In genomic region chr16:20740901-20741491, GRCh38 we compare ENCODE assay signal across 8 cellular contexts. TPM values are rescaled to one million over a fixed set of nuclear protein-coding genes. Genes with fewer than 3 reads are reported as not detected.
A peak's percentile ranks its signal among the peaks of the same experiment; 100 is the strongest.
DNase-seq lines count a peak whose midpoint lies in the region; ATAC-seq and TF ChIP-seq lines count a peak whose summit lies in the region.

No MANE protein-coding gene starts in this region.

- H3K9me2 ChIP-seq in Loucy (replicated peaks; ENCODE audit: low read depth, low read length), result no peaks in the 10 kb centered on the region

- DNase-seq in H9, result peak; percentile 86
- DNase-seq in SK-MEL-5 (ENCODE audit: low read depth, low spot score), result peak; percentile 74
- DNase-seq in activated naive CD4-positive, alpha-beta T cell treated with Interleukin-2 at 50 U/mL for 16 hours, result peak; percentile 92
- DNase-seq in substantia nigra (lab: John Stamatoyannopoulos, UW), result peak in 45 of 49 donors; percentile 39 to 91 (median 82)

- no peak overlapping the region for H3K56ac ChIP-seq in H9 (ENCODE audit: insufficient read length, low read depth, low read length)

- H2BK5ac ChIP-seq in H9 (ENCODE audit: insufficient read length, low read length), result no peak overlapping the region

- peaks cover 6 to 10% of the 10 kb centered on the region in 2 experiments; a peak in 4 of 5 replicates for H3K9me3 Mint-ChIP-seq in H9

- no peak overlapping the region for H2BK15ac ChIP-seq in H9 (ENCODE audit: low read depth, low read length)

- H3K23ac ChIP-seq in H9 (ENCODE audit: insufficient read length, low read depth, low read length), result no peak overlapping the region

- no peaks in the 10 kb centered on the region for H3K79me1 ChIP-seq in H9 (ENCODE audit: insufficient read depth, low read depth, low read length, poor library complexity, severe bottlenecking)

- peaks cover 13 to 27% (median 22%) of the 10 kb centered on the region in 3 experiments; a peak in 6 of 7 replicates for H3K36me3 Mint-ChIP-seq in H9 (ENCODE audit: insufficient read depth in 1 of 3, low read depth in 3 of 3)

- peaks cover 5% of the 10 kb centered on the region for H3K23me2 ChIP-seq in H9 (ENCODE audit: insufficient read length, low read depth, low read length, poor library complexity, severe bottlenecking)

- no peak overlapping the region for H3T11ph ChIP-seq in H9 (ENCODE audit: low read length)

- peak in 1 of 2 donors; percentile 2 for TF ChIP-seq POLR2A in gastroesophageal sphincter (IDR thresholded peaks at IDR 0.05)

- H4K91ac ChIP-seq in H9 (ENCODE audit: insufficient read length, low read depth, low read length), result no peak overlapping the region

- H3K4me3 ChIP-seq in Loucy (ENCODE audit: low read length, poor library complexity, severe bottlenecking) (peak overlapping the region; percentile 98), gastroesophageal sphincter (peak overlapping the region; percentile 55 to 85), neutrophil (ENCODE audit: low read depth in 1 of 2, low read length in 1 of 2) (peak overlapping the region; percentile 99)

- H3K27me3 Mint-ChIP-seq in H9 (ENCODE audit: low read depth), result no peaks in the 10 kb centered on the region; the same call in 1 of the 2 replicates

- TF ChIP-seq CTCF in H9 (conservative IDR thresholded peaks at IDR 0.05) (no peak), Loucy (conservative IDR thresholded peaks at IDR 0.05; ENCODE audit: low read length) (no peak), gastroesophageal sphincter (IDR thresholded peaks at IDR 0.05) (no peak), neutrophil (IDR thresholded peaks at IDR 0.05) (no peak)

- no CpG with 5 or more reads among the region's 34 CpGs for WGBS in H9 (ENCODE audit: extremely low coverage, insufficient read length, low lambda C conversion rate)
- 0 to 2% methylated on average over 9 to 20 of the region's 34 CpGs for WGBS in gastroesophageal sphincter (ENCODE audit: low coverage in 1 of 2), 2 donors

- ATAC-seq in gastroesophageal sphincter, result peak; percentile 92

- H3K27ac Mint-ChIP-seq in H9, result peak overlapping the region; percentile 59 to 98 (median 68); a peak in 5 of 7 replicates

- no peaks in the 10 kb centered on the region for H3F3A ChIP-seq in Loucy (ENCODE audit: low read depth)

- H3K4me2 ChIP-seq in H9 (ENCODE audit: insufficient read depth, insufficient read length, low read length) (peak overlapping the region; percentile 65), Loucy (ENCODE audit: low read depth, low read length, poor library complexity, severe bottlenecking) (peak overlapping the region; percentile 90)

- H3K27me3 ChIP-seq in H9 (ENCODE audit: insufficient read depth, low read length), result no peaks in the 10 kb centered on the region
- no peaks in the 10 kb centered on the region for H3K27me3 ChIP-seq in Loucy (ENCODE audit: insufficient read depth, low read length, poor library complexity, severe bottlenecking)
- no peaks in the 10 kb centered on the region for H3K27me3 ChIP-seq in gastroesophageal sphincter
- no peaks in the 10 kb centered on the region for H3K27me3 ChIP-seq in neutrophil

- no peak overlapping the region for H2BK20ac ChIP-seq in H9 (ENCODE audit: low read depth, low read length, poor library complexity, severe bottlenecking)

- H4K20me1 ChIP-seq in H9 (ENCODE audit: control insufficient read depth, insufficient read depth, insufficient read length), result no peaks in the 10 kb centered on the region
- peaks cover 38% of the 10 kb centered on the region for H4K20me1 ChIP-seq in Loucy (ENCODE audit: insufficient read depth, low read length, poor library complexity, severe bottlenecking)

- no peak overlapping the region for H2AK5ac ChIP-seq in H9 (ENCODE audit: insufficient read length, low read length)

- H3K9ac ChIP-seq in ES-I3 (ENCODE audit: low read depth, low read length), result peak overlapping the region; percentile 100
- peak overlapping the region; percentile 80 for H3K9ac ChIP-seq in H9 (ENCODE audit: extremely low read depth, insufficient read length, low read length)
- peak overlapping the region; percentile 87 for H3K9ac ChIP-seq in Loucy (ENCODE audit: low read depth, low read length, poor library complexity, severe bottlenecking)

- H3K27ac ChIP-seq in H9 (ENCODE audit: insufficient read length, low read depth, low read length) (no peak overlapping the region), gastroesophageal sphincter (peak overlapping the region; percentile 74 to 98 (median 95)), neutrophil (peak overlapping the region; percentile 94), substantia nigra (ENCODE audit: low read depth, low read length, poor library complexity, severe bottlenecking) (peak overlapping the region; percentile 10)

- H2AFZ ChIP-seq in H9 (ENCODE audit: low read length) (no peak overlapping the region), Loucy (ENCODE audit: low read length) (peak overlapping the region; percentile 24; the same call in 1 of the 2 replicates)

- H3K79me2 ChIP-seq in H9 (ENCODE audit: insufficient read depth, low read length) (peaks cover 9% of the 10 kb centered on the region; the same call in 1 of the 2 replicates), Loucy (ENCODE audit: insufficient read depth, low read length) (peaks cover 42% of the 10 kb centered on the region)

- H3K4me1 Mint-ChIP-seq in H9, result peaks cover 7 to 8% of the 10 kb centered on the region in 2 experiments

- H3K4me1 ChIP-seq in ES-I3 (ENCODE audit: insufficient read depth, low read length), result no peaks in the 10 kb centered on the region
- H3K4me1 ChIP-seq in H9 (ENCODE audit: insufficient read depth, low read length), result no peaks in the 10 kb centered on the region; the same call in 1 of the 2 replicates
- H3K4me1 ChIP-seq in Loucy (ENCODE audit: insufficient read depth, low read length, poor library complexity, severe bottlenecking), result peaks cover 22% of the 10 kb centered on the region
- peaks cover 0 to 35% (median 10%) of the 10 kb centered on the region in 3 donors for H3K4me1 ChIP-seq in gastroesophageal sphincter
- H3K4me1 ChIP-seq in neutrophil (ENCODE audit: control insufficient read depth in 1 of 2, insufficient read depth in 1 of 2, low read depth in 1 of 2, low read length in 1 of 2), result peaks cover 22 to 25% of the 10 kb centered on the region in 2 experiments

- in situ Hi-C loops in SK-MEL-5 (cut with HindIII; ENCODE audit: low pct_unique_long_range_greater_than_20kb, low sequenced_read_pairs), result no loop called here

- no peak overlapping the region for H2BK120ac ChIP-seq in H9 (ENCODE audit: low read depth, low read length, poor library complexity, severe bottlenecking)

- no peak overlapping the region for H2BK12ac ChIP-seq in H9 (ENCODE audit: insufficient read length, low read depth, low read length)

- no peak overlapping the region for H3K14ac ChIP-seq in H9 (ENCODE audit: insufficient read depth, low read length)

- TF ChIP-seq EP300 in gastroesophageal sphincter (IDR thresholded peaks at IDR 0.05), result no peak

- H3K4me3 Mint-ChIP-seq in H9, result peak overlapping the region; percentile 96 to 97

- H3K18ac ChIP-seq in H9 (ENCODE audit: insufficient read length, low read depth, low read length), result no peak overlapping the region

- no peak overlapping the region for H4K5ac ChIP-seq in H9 (ENCODE audit: insufficient read length, low read depth, low read length)

- H3K36me3 ChIP-seq in ES-I3 (ENCODE audit: insufficient read depth, low read length), result peaks cover 3% of the 10 kb centered on the region
- H3K36me3 ChIP-seq in Loucy (ENCODE audit: insufficient read depth, low read length), result peaks cover 26% of the 10 kb centered on the region; the same call in 1 of the 2 replicates
- H3K36me3 ChIP-seq in gastroesophageal sphincter, result peaks cover 3 to 37% of the 10 kb centered on the region in 2 donors
- peaks cover 21% of the 10 kb centered on the region for H3K36me3 ChIP-seq in neutrophil

- no peak overlapping the region for H3K4ac ChIP-seq in H9 (ENCODE audit: low read depth, low read length)

- H3K9me3 ChIP-seq in ES-I3 (ENCODE audit: control insufficient read depth, insufficient read depth, low read length) (no peaks in the 10 kb centered on the region), H9 (ENCODE audit: control insufficient read depth, low read depth, low read length) (no peaks in the 10 kb centered on the region), Loucy (ENCODE audit: insufficient read depth, low read depth, low read length) (no peaks in the 10 kb centered on the region), gastroesophageal sphincter (no peaks in the 10 kb centered on the region), neutrophil (no peaks in the 10 kb centered on the region)

- H4K8ac ChIP-seq in H9 (replicated peaks; ENCODE audit: insufficient read length, low read depth, low read length), result no peak overlapping the region

RNA-seq across cellular contexts. Expression of gene THUMPD1, which starts 0.6 kb away (rescaled TPM):
- total RNA-seq in H9 (2021) (48.8 and 51.3 TPM in 2 replicates), gastroesophageal sphincter (100 to 1,000 TPM in 2 of 4 donors, 10 to 100 TPM in 2; 59.6 to 120 (median 91.8) TPM)
- 31.9 and 34.7 TPM in 2 replicates for total RNA-seq in SK-MEL-5 (2014; rRNA removed; shearing (Covaris generic))
- 25.4 and 28.8 TPM in 2 replicates for polyA plus RNA-seq in SK-MEL-5 (2015; cell fraction: cytosol; rRNA removed)
- polyA plus RNA-seq in SK-MEL-5 (2015; cell fraction: nucleus; rRNA removed), result 43.8 and 65.1 TPM in 2 replicates

RNA-seq across cellular contexts. Expression of gene ACSM3, which starts 22.8 kb away (rescaled TPM):
- total RNA-seq in H9 (2021) (3.1 and 4.0 TPM in 2 replicates), gastroesophageal sphincter (10 to 100 TPM in 1 of 4 donors, 1 to 10 TPM in 3; 4.5 to 24.8 (median 6.8) TPM)
- 0.34 and 0.48 TPM in 2 replicates for total RNA-seq in SK-MEL-5 (2014; rRNA removed; shearing (Covaris generic))
- 0.74 and 1.5 TPM in 2 replicates for polyA plus RNA-seq in SK-MEL-5 (2015; cell fraction: cytosol; rRNA removed)
- polyA plus RNA-seq in SK-MEL-5 (2015; cell fraction: nucleus; rRNA removed), result 0.79 and 0.95 TPM in 2 replicates

RNA-seq across cellular contexts. Expression of gene ACSM1, which starts 43.5 kb away (rescaled TPM):
- total RNA-seq in H9 (2021) (0.81 and 0.83 TPM in 2 replicates), gastroesophageal sphincter (1 to 10 TPM in 1 of 4 donors, under 1 TPM in 3; 0.46 to 1.2 (median 0.74) TPM)
- total RNA-seq in SK-MEL-5 (2014; rRNA removed; shearing (Covaris generic)), result not detected in 2 replicates
- not detected in 2 replicates for polyA plus RNA-seq in SK-MEL-5 (2015; cell fraction: cytosol; rRNA removed)
- not detected in 2 replicates for polyA plus RNA-seq in SK-MEL-5 (2015; cell fraction: nucleus; rRNA removed)
